In genomic region chr21:42534901-42535378, GRCh38 we compare ENCODE assay signal across 12 cellular contexts. TPM values are rescaled to one million over a fixed set of nuclear protein-coding genes. Genes with fewer than 3 reads are reported as not detected.
DNase-seq lines count a peak whose midpoint lies in the region; ATAC-seq and TF ChIP-seq lines count a peak whose summit lies in the region.
"Had no signal": no experiment of that assay in that cellular context is flagged by ENCODE, and none has a peak within 500 bp of the region (broad histone marks: within the 10 kb centered on the region; RNA-seq: fewer than 3 reads in every experiment).

No MANE protein-coding gene starts in this region.

- no peak overlapping the region for H3K4me2 ChIP-seq in MM.1S (ENCODE audit: low read depth, low read length)

- TF ChIP-seq CTCF in GM10266 (IDR thresholded peaks at IDR 0.05; ENCODE audit: control insufficient read depth, insufficient read depth, low read depth, missing control alignments) (no peak), MM.1S (IDR thresholded peaks at IDR 0.05; ENCODE audit: low read length) (no peak), sigmoid colon (IDR thresholded peaks at IDR 0.05) (no peak)

- H3K9ac ChIP-seq in mucosa of stomach (ENCODE audit: low read length) (peak overlapping the region; percentile 7), MM.1S (ENCODE audit: low read length) (no peak overlapping the region)

- no peak for TF ChIP-seq POLR2A in sigmoid colon (IDR thresholded peaks at IDR 0.05)

- no peaks in the 10 kb centered on the region for H4K20me1 ChIP-seq in MM.1S (ENCODE audit: insufficient read depth, low read length)

- DNase-seq in GM10266 (ENCODE audit: extremely low spot score) (peak; percentile 74), NAMALWA (ENCODE audit: low spot score) (peak; percentile 77), MM.1S (no peak), sigmoid colon (no peak), NCI-H2171 treated with DMSO at 0.1 percent for 48 hours (lab: John Stamatoyannopoulos, UW) (no peak), DMS79 (lab: John Stamatoyannopoulos, UW) (no peak)
- DNase-seq: HCEC 1CT had no signal

- H3K4me1 ChIP-seq in mucosa of stomach (ENCODE audit: control insufficient read depth, insufficient read depth, low read length) (peaks cover 87% of the 10 kb centered on the region), MM.1S (ENCODE audit: low read length) (no peaks in the 10 kb centered on the region), sigmoid colon (peaks cover 0 to 13% (median 4%) of the 10 kb centered on the region in 4 donors)

- H3K9me2 ChIP-seq in MM.1S (replicated peaks; ENCODE audit: insufficient read depth, low read length), result no peaks in the 10 kb centered on the region

- peaks cover 4% of the 10 kb centered on the region for H3K36me3 ChIP-seq in mucosa of stomach (ENCODE audit: control insufficient read depth, insufficient read depth, low read length)
- no peaks in the 10 kb centered on the region for H3K36me3 ChIP-seq in MM.1S (replicated peaks; ENCODE audit: insufficient read depth, low read length)
- H3K36me3 ChIP-seq in sigmoid colon, result peaks cover 0 to 8% (median 0%) of the 10 kb centered on the region in 4 donors

- no peaks in the 10 kb centered on the region for H3F3A ChIP-seq in MM.1S (ENCODE audit: insufficient read depth, low read length)

- no peak for TF ChIP-seq EP300 in sigmoid colon (IDR thresholded peaks at IDR 0.05)

- H3K27me3 ChIP-seq in mucosa of stomach (ENCODE audit: control insufficient read depth, insufficient read depth, low read length), result no peaks in the 10 kb centered on the region
- H3K27me3 ChIP-seq in MM.1S (replicated peaks; ENCODE audit: insufficient read depth, low read length), result peaks cover 81% of the 10 kb centered on the region
- no peaks in the 10 kb centered on the region for H3K27me3 ChIP-seq in sigmoid colon
- H3K27me3 ChIP-seq: tibial artery had no signal

- intact Hi-C loops in sigmoid colon (cut with DNase I), result no loop called here

- no peaks in the 10 kb centered on the region for H3K79me2 ChIP-seq in MM.1S (ENCODE audit: low read length)

- 25 to 48% methylated on average over 12 of the region's 12 CpGs for WGBS in sigmoid colon, 2 donors

- H3K9me3 ChIP-seq in mucosa of stomach (ENCODE audit: control insufficient read depth, low read length), result no peaks in the 10 kb centered on the region
- no peaks in the 10 kb centered on the region for H3K9me3 ChIP-seq in MM.1S (replicated peaks; ENCODE audit: insufficient read depth, low read length)
- H3K9me3 ChIP-seq in sigmoid colon, result no peaks in the 10 kb centered on the region
- H3K9me3 ChIP-seq: tibial artery had no signal

- H3K4me3 ChIP-seq in mucosa of stomach (ENCODE audit: low read length) (no peak overlapping the region), MM.1S (ENCODE audit: low read length) (no peak overlapping the region), sigmoid colon (no peak overlapping the region)
- H3K4me3 ChIP-seq: tibial artery had no signal

- no peak overlapping the region for H2AFZ ChIP-seq in MM.1S (ENCODE audit: low read length)

- H3K27ac ChIP-seq in MM.1S (ENCODE audit: low read length) (no peak overlapping the region), sigmoid colon (no peak overlapping the region)
- H3K27ac ChIP-seq: tibial artery had no signal

- peak; percentile 38 for ATAC-seq in GM19438 (IDR thresholded peaks at IDR 0.05; ENCODE audit: low read depth, unreplicated experiment)

RNA-seq across cellular contexts. Expression of gene SLC37A1, which starts 21.3 kb away (rescaled TPM):
- total RNA-seq in sigmoid colon, result 1 to 10 TPM; 2.3 to 7.8 (median 5.0) TPM
- 10 to 100 TPM; 21.0 to 98.5 (median 31.2) TPM for polyA plus RNA-seq in sigmoid colon

RNA-seq across cellular contexts. Expression of gene RSPH1, which starts 38.9 kb away (rescaled TPM):
- total RNA-seq in sigmoid colon, result 1 to 10 TPM in 2 of 4 donors, not detected in 2; 1.2 TPM
- 10 to 100 TPM in 1 of 3 donors, 1 to 10 TPM in 2; 3.0 to 13.4 (median 8.8) TPM for polyA plus RNA-seq in sigmoid colon
- total RNA-seq: fibroblast of lung, lung microvascular endothelial cell had no signal
- polyA plus RNA-seq: fibroblast of lung had no signal

Comparison
In these comparisons a context has a peak if more than half of its experiments do, and no peak if none do; other contexts are left out.
1. DNase-seq: peak in GM10266 (single experiment) and NAMALWA (single experiment); none in MM.1S (single experiment), sigmoid colon (single experiment), NCI-H2171 treated with DMSO at 0.1 percent for 48 hours (single experiment) and DMS79 (single experiment).